ENCODE assay signal across 1 cellular context in the genomic region with DNA sequence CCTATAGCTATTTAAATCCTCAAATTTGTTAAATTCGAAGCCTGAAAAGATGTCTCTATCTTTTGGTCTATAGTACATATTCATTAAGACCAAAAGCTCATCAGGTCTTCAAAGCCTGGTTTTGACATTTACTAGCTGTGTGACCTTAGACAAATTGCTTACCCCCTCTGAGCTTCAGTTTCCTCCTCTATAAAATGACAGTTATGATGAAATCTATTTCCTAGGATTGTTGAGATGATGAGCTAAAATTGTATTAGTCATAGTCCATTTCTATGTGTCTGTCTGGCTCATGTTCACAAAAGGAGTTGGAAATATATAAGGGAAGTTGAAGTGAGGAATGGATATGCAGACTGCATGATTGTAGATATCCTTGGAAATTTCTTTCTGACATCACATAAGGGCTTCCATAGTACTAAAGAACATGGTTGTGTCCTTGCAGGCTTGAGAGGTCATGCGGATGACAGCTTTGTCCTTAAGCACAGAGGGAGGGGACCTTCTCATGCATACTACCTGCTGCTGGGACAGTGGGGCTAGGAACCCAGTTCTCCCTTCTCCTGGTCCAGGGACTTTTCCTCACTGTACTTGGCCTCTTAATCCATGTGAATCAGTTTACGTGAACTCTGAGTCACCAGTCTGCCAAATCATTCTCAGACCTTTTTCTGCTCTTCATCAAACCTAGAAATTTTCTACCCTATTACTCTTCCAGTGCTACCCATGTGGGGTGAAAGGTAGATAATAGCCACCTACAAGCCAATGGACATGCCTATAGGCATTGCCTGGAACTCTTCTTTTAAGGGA.
TF ChIP-seq lines count a peak whose summit lies in the region.

No MANE protein-coding gene starts in this region.

TF ChIP-seq in WTC11, 78 proteins besides CTCF, POLR2A, EP300 and RAD21 (continued from another document):
- no peak for TF ChIP-seq HMGXB4 (CRISPR knock-in tag; IDR thresholded peaks at IDR 0.05)
- TF ChIP-seq ZNF121 (CRISPR knock-in tag; IDR thresholded peaks at IDR 0.05) = no peak
